9 cellular contexts compared by ENCODE assay signal in the genomic region with DNA sequence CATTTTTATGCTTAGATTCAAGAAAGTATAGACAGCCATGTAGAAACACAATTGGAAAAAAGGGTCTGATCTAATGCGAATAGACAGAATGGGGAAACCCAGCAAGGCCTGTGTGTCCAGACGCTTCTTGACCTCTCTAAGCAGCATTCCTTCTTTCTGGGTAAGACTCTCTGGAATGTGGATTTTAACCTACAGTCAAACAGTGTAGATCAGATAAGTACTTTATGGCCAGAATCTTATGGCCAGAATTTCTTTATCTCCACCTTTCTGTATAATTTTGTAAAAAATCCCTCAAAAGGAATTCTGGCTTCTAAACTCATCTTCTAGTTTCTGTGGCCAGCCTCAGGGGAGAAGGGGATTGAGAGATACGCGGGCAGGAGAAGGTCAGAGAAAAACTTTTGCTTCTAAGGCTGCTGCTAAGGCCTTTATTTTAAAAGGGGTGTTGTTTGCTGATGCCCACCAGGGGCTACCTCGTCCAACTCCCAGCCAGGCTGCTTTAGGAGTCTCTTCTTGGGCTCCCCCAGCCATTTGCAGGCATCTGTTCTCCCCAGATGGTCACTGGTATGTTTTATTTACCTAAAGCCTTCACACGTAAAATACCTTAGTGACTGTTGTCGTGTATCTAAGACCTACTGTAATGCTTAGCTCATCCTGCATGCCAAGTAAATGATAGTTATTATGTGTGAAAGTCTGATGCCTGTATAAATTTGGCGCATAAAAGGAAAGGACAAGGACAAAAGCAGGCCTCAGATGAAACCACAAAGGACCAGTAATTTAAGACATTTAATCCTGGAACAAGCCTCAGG.
DNase-seq lines count a peak whose midpoint lies in the region; ATAC-seq and TF ChIP-seq lines count a peak whose summit lies in the region.
"Had no signal": no experiment of that assay in that cellular context is flagged by ENCODE, and none has a peak within 500 bp of the region (broad histone marks: within the 10 kb centered on the region; RNA-seq: fewer than 3 reads in every experiment).

No MANE protein-coding gene starts in this region.

- H3K4me1 ChIP-seq in A673 (ENCODE audit: insufficient read depth, low read length, poor library complexity, severe bottlenecking): peaks cover 17% of the 10 kb centered on the region

- TF ChIP-seq CTCF in A673 (conservative IDR thresholded peaks at IDR 0.05; ENCODE audit: low read depth, low read length): 0 out of 2 replicates have a peak, but pooled peaks have one; percentile 14
- TF ChIP-seq CTCF in lower leg skin (IDR thresholded peaks at IDR 0.05): no peak

- 71 to 77% methylated on average over 8 of the region's 8 CpGs for WGBS in lower leg skin, 2 donors

- TF ChIP-seq POLR2A in lower leg skin (IDR thresholded peaks at IDR 0.05): no peak

- H3K4me3 ChIP-seq in A673 (ENCODE audit: low read depth, low read length, poor library complexity, severe bottlenecking): no peak overlapping the region
- no peak overlapping the region for H3K4me3 ChIP-seq in lower leg skin (ENCODE audit: low read depth, poor library complexity, severe bottlenecking)

- intact Hi-C loops in A673 (cut with micrococcal nuclease; ENCODE audit: unreplicated experiment): no loop called here
- intact Hi-C loops in left colon (cut with DNase I, micrococcal nuclease): loop anchor here in 1 of 2 donors (10.0 kb wide), 1 partner anchor 59 kb away; no protein-coding TSS in a partner anchor
- intact Hi-C loops in lower leg skin (cut with DNase I; ENCODE audit: low total_unique reads): no loop called here

- H3K27ac ChIP-seq in A673 (ENCODE audit: low read depth, low read length, poor library complexity, severe bottlenecking): no peak overlapping the region

- peak; percentile 41 for ATAC-seq in left colon
- ATAC-seq in GM19328 (IDR thresholded peaks at IDR 0.05; ENCODE audit: unreplicated experiment): no peak
- no peak for ATAC-seq in HG02610 (IDR thresholded peaks at IDR 0.05; ENCODE audit: unreplicated experiment)

- DNase-seq in A673 (ENCODE audit: low spot score): peak; percentile 56
- peak; percentile 63 for DNase-seq in HT-29 (ENCODE audit: low spot score)
- DNase-seq in amniotic epithelial cell (ENCODE audit: low read depth): peak; percentile 92
- DNase-seq in left colon: no peak
- DNase-seq in 8988T: no peak
- no peak for DNase-seq in lower leg skin (ENCODE audit: low spot score in 2 of 2)
- DNase-seq: RPMI8226 had no signal

- H3K27me3 ChIP-seq in A673 (replicated peaks; ENCODE audit: insufficient read depth, low read depth, low read length, poor library complexity): no peaks in the 10 kb centered on the region

- no peaks in the 10 kb centered on the region for H3K36me3 ChIP-seq in A673 (ENCODE audit: insufficient read depth, low read length, poor library complexity, severe bottlenecking)

- POLR2A ChIA-PET in A673 (lab: Charles Lee; ENCODE audit: low non-redundant PET): no interaction called here

- CTCF ChIA-PET in A673 (lab: Charles Lee): no interaction called here

- no peaks in the 10 kb centered on the region for H3K9me3 ChIP-seq in A673 (ENCODE audit: low read depth, low read length, poor library complexity, severe bottlenecking)

- BruUV-seq in A673 (replicated peaks; lab: Mats Ljungman, UMichigan): no TSS peak

Comparison
In these comparisons a context has a peak if more than half of its experiments do, and no peak if none do; other contexts are left out.
1. DNase-seq: peak in A673 (single experiment), HT-29 (single experiment) and amniotic epithelial cell (single experiment); none in left colon (0 of 2), 8988T (single experiment) and lower leg skin (0 of 2).